In the genomic region with DNA sequence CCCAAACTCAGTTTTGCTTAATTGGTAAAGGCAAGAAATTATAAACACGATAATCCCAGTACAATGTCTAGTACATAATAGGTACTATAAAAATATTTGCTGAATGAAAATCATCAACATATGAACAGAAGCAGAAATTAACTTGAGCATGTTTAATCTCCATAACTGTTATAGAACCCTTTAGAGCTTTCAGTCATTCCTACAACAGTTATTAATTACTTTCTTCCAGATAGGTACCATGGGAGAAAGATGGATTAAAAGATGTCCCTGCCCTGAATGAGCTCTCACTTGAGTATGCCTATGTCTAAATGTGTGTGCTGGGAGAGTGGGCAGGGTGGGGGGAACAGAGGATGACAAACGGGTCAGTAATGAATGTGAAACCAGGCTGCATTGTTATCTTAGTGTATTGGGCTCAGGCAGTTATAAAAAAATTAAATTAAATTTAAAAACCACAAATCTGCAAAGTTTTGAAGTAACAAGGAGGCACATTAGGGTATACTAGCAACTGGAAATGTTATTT, we compare ENCODE assay signal across 8 cellular contexts. TPM values are rescaled to one million over a fixed set of nuclear protein-coding genes. Genes with fewer than 3 reads are reported as not detected.
DNase-seq lines count a peak whose midpoint lies in the region; ATAC-seq and TF ChIP-seq lines count a peak whose summit lies in the region.

No MANE protein-coding gene starts in this region.

- H3K4me1 ChIP-seq in Peyer's patch (peaks cover 0 to 48% (median 16%) of the 10 kb centered on the region in 4 donors), esophagus squamous epithelium (peaks cover 0 to 76% (median 37%) of the 10 kb centered on the region in 3 donors), gastrocnemius medialis (peaks cover 58 to 60% of the 10 kb centered on the region in 2 donors), upper lobe of left lung (peaks cover 45 to 62% (median 53%) of the 10 kb centered on the region in 4 donors)

- TF ChIP-seq POLR2A in Peyer's patch (IDR thresholded peaks at IDR 0.05) = no peak
- no peak for TF ChIP-seq POLR2A in esophagus squamous epithelium (IDR thresholded peaks at IDR 0.05)
- TF ChIP-seq POLR2A in gastrocnemius medialis (IDR thresholded peaks at IDR 0.05) = no peak
- TF ChIP-seq POLR2A in upper lobe of left lung (IDR thresholded peaks at IDR 0.05) = no peak

- peak overlapping the region; percentile 79 for H3K4me3 ChIP-seq in GM12864 (ENCODE audit: low read depth, low read length)
- H3K4me3 ChIP-seq in Peyer's patch = peak overlapping the region in 2 of 4 donors; percentile 79 to 98
- peak overlapping the region in 2 of 4 donors; percentile 88 to 93 for H3K4me3 ChIP-seq in esophagus squamous epithelium
- peak overlapping the region; percentile 75 to 82 (median 80) for H3K4me3 ChIP-seq in gastrocnemius medialis
- H3K4me3 ChIP-seq in upper lobe of left lung = peak overlapping the region in 2 of 4 donors; percentile 87 to 90

- H3K36me3 ChIP-seq in Peyer's patch = no peaks in the 10 kb centered on the region
- H3K36me3 ChIP-seq in esophagus squamous epithelium = no peaks in the 10 kb centered on the region
- H3K36me3 ChIP-seq in gastrocnemius medialis = no peaks in the 10 kb centered on the region
- H3K36me3 ChIP-seq in upper lobe of left lung = no peaks in the 10 kb centered on the region

- H3K27ac ChIP-seq in Peyer's patch (peak overlapping the region; percentile 21 to 100 (median 94)), esophagus squamous epithelium (peak overlapping the region; percentile 31 to 98 (median 93)), gastrocnemius medialis (peak overlapping the region; percentile 95 to 97 (median 97)), upper lobe of left lung (peak overlapping the region in 2 of 4 donors; percentile 92 to 98)

- in situ Hi-C loops in gastrocnemius medialis (cut with MboI; ENCODE audit: low sequenced_read_pairs in 4 of 4) = loop anchor here in 1 of 4 donors (25.0 kb wide), 1 partner anchor 104 kb away; no protein-coding TSS in a partner anchor

- H3K9me3 ChIP-seq in Peyer's patch = no peaks in the 10 kb centered on the region
- H3K9me3 ChIP-seq in esophagus squamous epithelium = no peaks in the 10 kb centered on the region
- no peaks in the 10 kb centered on the region for H3K9me3 ChIP-seq in gastrocnemius medialis
- no peaks in the 10 kb centered on the region for H3K9me3 ChIP-seq in upper lobe of left lung

- DNase-seq in GM12864 (ENCODE audit: low read depth) (no peak), Peyer's patch (no peak), esophagus squamous epithelium (lab: John Stamatoyannopoulos, UW) (no peak), gastrocnemius medialis (no peak), upper lobe of left lung (no peak), RPMI8226 (no peak)
- DNase-seq in NK-92 treated with Interleukin-12 subunit alpha and Interleukin-12 subunit beta, amount 100 ng/mL, for 24 hours (lab: John Stamatoyannopoulos, UW) = no peak

- TF ChIP-seq CTCF in GM12864 (IDR thresholded peaks at IDR 0.05; ENCODE audit: low read depth, low read length, missing control alignments) (no peak), Peyer's patch (IDR thresholded peaks at IDR 0.05) (no peak), esophagus squamous epithelium (IDR thresholded peaks at IDR 0.05) (no peak), gastrocnemius medialis (IDR thresholded peaks at IDR 0.05 in 4 of 5, conservative IDR thresholded peaks at IDR 0.05 in 1 of 5) (no peak), upper lobe of left lung (IDR thresholded peaks at IDR 0.05) (no peak)

- intact Hi-C loops in esophagus squamous epithelium (cut with DNase I) (no loop called here), gastrocnemius medialis (cut with DNase I; ENCODE audit: low total_unique reads) (loop anchor here (5.0 to 10.0 kb wide), 2 partner anchors 104 to 552 kb away; a partner anchor contains a TSS)

- H3K27me3 ChIP-seq in Peyer's patch (no peaks in the 10 kb centered on the region), esophagus squamous epithelium (no peaks in the 10 kb centered on the region), gastrocnemius medialis (no peaks in the 10 kb centered on the region), upper lobe of left lung (no peaks in the 10 kb centered on the region)

- 34 to 41% methylated on average over 2 of the region's 2 CpGs for WGBS in esophagus squamous epithelium, 2 donors
- 23 to 32% methylated on average over 2 of the region's 2 CpGs for WGBS in upper lobe of left lung, 2 donors

- TF ChIP-seq EP300 in upper lobe of left lung (IDR thresholded peaks at IDR 0.05) = no peak

- ATAC-seq in gastrocnemius medialis (no peak), upper lobe of left lung (ENCODE audit: low FRiP score in 2 of 2) (no peak), HG02970 (IDR thresholded peaks at IDR 0.05; ENCODE audit: low FRiP score, unreplicated experiment) (no peak)

RNA-seq across cellular contexts. Expression of a gene that starts 2.4 kb away (rescaled TPM):
- total RNA-seq in Peyer's patch (100 to 1,000 TPM in 1 of 4 donors, 10 to 100 TPM in 3; 48.9 to 160 (median 65.6) TPM), esophagus squamous epithelium (10 to 100 TPM; 24.8 to 86.8 (median 46.8) TPM), gastrocnemius medialis (100 to 1,000 TPM in 1 of 4 donors, 10 to 100 TPM in 3; 44.8 to 121 (median 71.0) TPM), upper lobe of left lung (100 to 1,000 TPM in 1 of 6 donors, 10 to 100 TPM in 5; 50.4 to 181 (median 73.3) TPM)
